12 cellular contexts compared by ENCODE assay signal in genomic region chr3:93983408-93983807, GRCh38. TPM values are rescaled to one million over a fixed set of nuclear protein-coding genes. Genes with fewer than 3 reads are reported as not detected.
"Had no signal": no experiment of that assay in that cellular context is flagged by ENCODE, and none has a peak within 500 bp of the region (broad histone marks: within the 10 kb centered on the region; RNA-seq: fewer than 3 reads in every experiment).

No MANE protein-coding gene starts in this region.

- ATAC-seq: GM23338 had no signal

- H3K4me3 Mint-ChIP-seq: GM23338, H9, HFFc6 had no signal

- H3K4me2 ChIP-seq: GM23338, KMS-11 had no signal

- H3K9ac ChIP-seq: KMS-11 had no signal

- H3K4me3 ChIP-seq: GM23338 had no signal

- H3K27ac Mint-ChIP-seq: GM23338, H9, HFFc6 had no signal

- DNase-seq: H9, HCEC 1CT, HFFc6, IMR-90, Karpas-422, KBM-7 had no signal

- FAIRE-seq: H1, H54 had no signal

- H2AFZ ChIP-seq: GM23338 had no signal

- H3K27ac ChIP-seq: HL-60, KMS-11 had no signal

- H3K9me3 Mint-ChIP-seq: GM23338, H9, HFFc6 had no signal

RNA-seq across cellular contexts. Expression of gene STX19, which starts 45.0 kb away (rescaled TPM):
- total RNA-seq: GM23338, H1, H9, HFFc6, HT1080, IMR-90 had no signal
- polyA plus RNA-seq: H1, IMR-90 had no signal
